12 cellular contexts compared by ENCODE assay signal in the genomic region with DNA sequence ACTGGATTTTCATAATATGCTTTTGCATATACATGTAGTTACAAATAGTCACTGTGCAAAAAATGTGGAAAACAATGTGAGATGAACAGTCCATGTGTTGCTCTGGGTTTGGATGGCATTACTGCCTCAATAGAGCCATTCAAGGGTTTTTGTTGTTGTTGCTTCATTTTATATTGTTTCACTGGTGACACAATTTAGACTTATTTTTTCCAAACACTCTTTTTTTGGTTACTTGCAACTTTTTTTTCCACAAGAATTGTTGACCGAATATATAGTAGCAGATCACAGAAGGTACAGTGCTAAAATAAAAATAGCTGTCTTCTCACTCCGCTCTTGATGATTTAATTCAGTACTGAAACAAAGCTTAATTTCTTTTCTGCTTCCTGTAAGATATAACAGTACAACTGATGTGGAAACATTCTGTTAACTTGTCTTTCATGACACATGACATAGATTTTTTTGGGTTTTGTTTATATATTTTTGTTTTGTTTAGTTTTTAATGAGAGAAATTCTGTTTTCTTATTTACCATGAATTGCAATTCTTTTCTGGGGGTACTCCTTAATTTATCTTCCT.
DNase-seq lines count a peak whose midpoint lies in the region; ATAC-seq and TF ChIP-seq lines count a peak whose summit lies in the region.
"Had no signal": no experiment of that assay in that cellular context is flagged by ENCODE, and none has a peak within 500 bp of the region (broad histone marks: within the 10 kb centered on the region; RNA-seq: fewer than 3 reads in every experiment).

No MANE protein-coding gene starts in this region.

- H3K27me3 Mint-ChIP-seq in activated T-cell treated with anti-CD3 and anti-CD28 coated beads, Interleukin-2, amount 50 U/mL, for 24 hours = no peaks in the 10 kb centered on the region

- peak; percentile 91 for ATAC-seq in GM19043 (IDR thresholded peaks at IDR 0.05; ENCODE audit: low read depth, unreplicated experiment)
- peak; percentile 98 for ATAC-seq in HG02759 (IDR thresholded peaks at IDR 0.05; ENCODE audit: unreplicated experiment)
- peak; percentile 82 for ATAC-seq in HG03469 (IDR thresholded peaks at IDR 0.05; ENCODE audit: unreplicated experiment)
- no peak for ATAC-seq in GM21515 (IDR thresholded peaks at IDR 0.05; ENCODE audit: unreplicated experiment)
- ATAC-seq in gastrocnemius medialis = no peak

- no peaks in the 10 kb centered on the region for H3K36me3 Mint-ChIP-seq in activated T-cell treated with anti-CD3 and anti-CD28 coated beads, Interleukin-2, amount 50 U/mL, for 24 hours (ENCODE audit: low read depth)

- no peak overlapping the region for H3K4me3 ChIP-seq in gastrocnemius medialis
- H3K4me3 ChIP-seq: thyroid gland had no signal

- no peaks in the 10 kb centered on the region for H3K4me1 ChIP-seq in gastrocnemius medialis

- H3K27ac Mint-ChIP-seq in activated T-cell treated with anti-CD3 and anti-CD28 coated beads, Interleukin-2, amount 50 U/mL, for 24 hours = no peak overlapping the region
- H3K27ac Mint-ChIP-seq: T-helper 1 cell treated with Interleukin-12 subunit alpha and Interleukin-12 subunit beta and Interleukin-4 antibody, amounts not matched to agents 30 μg/mL and 1 μg/mL, for 36 hours had no signal

- no peaks in the 10 kb centered on the region for H3K36me3 ChIP-seq in gastrocnemius medialis
- H3K36me3 ChIP-seq: thyroid gland had no signal

- H3K4me3 Mint-ChIP-seq in activated T-cell treated with anti-CD3 and anti-CD28 coated beads, Interleukin-2, amount 50 U/mL, for 24 hours = no peak overlapping the region
- H3K4me3 Mint-ChIP-seq: T-helper 1 cell treated with Interleukin-12 subunit alpha and Interleukin-12 subunit beta and Interleukin-4 antibody, amounts not matched to agents 30 μg/mL and 1 μg/mL, for 36 hours had no signal

- intact Hi-C loops in gastrocnemius medialis (cut with DNase I; ENCODE audit: low total_unique reads) = no loop called here

- H3K4me1 Mint-ChIP-seq in activated T-cell treated with anti-CD3 and anti-CD28 coated beads, Interleukin-2, amount 50 U/mL, for 24 hours (ENCODE audit: low read depth) = no peaks in the 10 kb centered on the region

- H3K27me3 ChIP-seq in gastrocnemius medialis = no peaks in the 10 kb centered on the region
- H3K27me3 ChIP-seq: thyroid gland had no signal

- no peak for TF ChIP-seq CTCF in gastrocnemius medialis (IDR thresholded peaks at IDR 0.05 in 4 of 5, conservative IDR thresholded peaks at IDR 0.05 in 1 of 5)

- H3K9me3 ChIP-seq in gastrocnemius medialis = no peaks in the 10 kb centered on the region
- H3K9me3 ChIP-seq: thyroid gland had no signal

- DNase-seq in stimulated activated CD4-positive, alpha-beta T cell treated with anti-CD3 and anti-CD28 coated beads, Interleukin-4, amount 100 ng/mL, for 24 hours = no peak
- no peak for DNase-seq in gastrocnemius medialis
- DNase-seq in activated T-cell treated with anti-CD3 and anti-CD28 coated beads, Interleukin-2, amount 50 U/mL, for 24 hours = no peak
- DNase-seq: DMS 273 treated with DMSO at 0.1 percent for 48 hours; mammary epithelial cell; NK-92 treated with Interleukin-12 subunit alpha and Interleukin-12 subunit beta, amount 100 ng/mL, for 24 hours; thyroid gland had no signal

- TF ChIP-seq POLR2A in gastrocnemius medialis (IDR thresholded peaks at IDR 0.05) = no peak

- no peaks in the 10 kb centered on the region for H3K9me3 Mint-ChIP-seq in activated T-cell treated with anti-CD3 and anti-CD28 coated beads, Interleukin-2, amount 50 U/mL, for 24 hours
- H3K9me3 Mint-ChIP-seq: T-helper 1 cell treated with Interleukin-12 subunit alpha and Interleukin-12 subunit beta and Interleukin-4 antibody, amounts not matched to agents 30 μg/mL and 1 μg/mL, for 36 hours had no signal

- no peak overlapping the region for H3K27ac ChIP-seq in gastrocnemius medialis
- H3K27ac ChIP-seq: thyroid gland had no signal

- in situ Hi-C loops in gastrocnemius medialis (cut with MboI; ENCODE audit: low sequenced_read_pairs in 4 of 4) = no loop called here

Comparison
In these comparisons a context has a peak if more than half of its experiments do, and no peak if none do; other contexts are left out.
1. ATAC-seq: peak in GM19043 (single experiment), HG02759 (single experiment) and HG03469 (single experiment); none in GM21515 (single experiment) and gastrocnemius medialis (0 of 2).